ENCODE assay signal across 18 cellular contexts in genomic region chr17:79520134-79520892, GRCh38.
DNase-seq lines count a peak whose midpoint lies in the region; ATAC-seq, FAIRE-seq and TF ChIP-seq lines count a peak whose summit lies in the region.
"Had no signal": no experiment of that assay in that cellular context is flagged by ENCODE, and none has a peak within 500 bp of the region (broad histone marks: within the 10 kb centered on the region; RNA-seq: fewer than 3 reads in every experiment).

No MANE protein-coding gene starts in this region.

- peaks cover 0 to 46% of the 10 kb centered on the region in 2 experiments; a peak in 1 of 4 replicates for H3K4me1 ChIP-seq in SK-N-SH (ENCODE audit: control insufficient read depth in 1 of 2, insufficient read depth in 2 of 2, low read depth in 1 of 2, low read length in 1 of 2)
- H3K4me1 ChIP-seq in testis, result no peaks in the 10 kb centered on the region

- no peak for TF ChIP-seq POLR2A in testis (IDR thresholded peaks at IDR 0.05)

- no peaks in the 10 kb centered on the region for H4K20me1 ChIP-seq in SK-N-SH (ENCODE audit: insufficient read depth)

- H3K27ac Mint-ChIP-seq in glutamatergic neuron (ENCODE audit: unreplicated experiment) (no peak overlapping the region), CD14-positive monocyte (no peak overlapping the region)

- H3F3A ChIP-seq in SK-N-SH (replicated peaks; ENCODE audit: insufficient read depth), result no peaks in the 10 kb centered on the region

- H3K4me3 Mint-ChIP-seq in glutamatergic neuron (ENCODE audit: unreplicated experiment) (no peak overlapping the region), CD14-positive monocyte (no peak overlapping the region)

- CTCF ChIA-PET in SK-N-SH (lab: Yijun Ruan, JAX), result interaction anchor here (1.4 to 1.8 kb wide), 3 partner anchors 11 to 188 kb away, joined by 4 to 6 read pairs (median 6); no protein-coding TSS in a partner anchor

- H3K4me1 Mint-ChIP-seq in glutamatergic neuron (ENCODE audit: low read depth, unreplicated experiment) (peaks cover 46% of the 10 kb centered on the region), CD14-positive monocyte (no peaks in the 10 kb centered on the region)

- no peak overlapping the region for H3K4me3 ChIP-seq in SK-N-SH (ENCODE audit: low read depth in 2 of 2, low read length in 1 of 2)
- H3K4me3 ChIP-seq in WERI-Rb-1 (ENCODE audit: low read depth, low read length), result no peak overlapping the region
- no peak overlapping the region for H3K4me3 ChIP-seq in testis
- H3K4me3 ChIP-seq in H7 (ENCODE audit: insufficient read depth, low read depth, low read length), result no peak overlapping the region

- ATAC-seq in SK-N-SH treated with all-trans-retinoic acid at 6 μM for 48 hours, result no peak

- no peak overlapping the region for H3K9ac ChIP-seq in SK-N-SH

- no peak overlapping the region for H3K4me2 ChIP-seq in SK-N-SH

- H3K9me3 Mint-ChIP-seq in glutamatergic neuron (ENCODE audit: unreplicated experiment) (peaks cover 5% of the 10 kb centered on the region), CD14-positive monocyte (no peaks in the 10 kb centered on the region)

- H3K36me3 ChIP-seq in SK-N-SH (replicated peaks in 1 of 2; ENCODE audit: control insufficient read depth in 1 of 2, insufficient read depth in 2 of 2, low read length in 1 of 2) (no peaks in the 10 kb centered on the region), WERI-Rb-1 (no peaks in the 10 kb centered on the region; the same call in 1 of the 2 replicates), testis (ENCODE audit: low read depth, missing control alignments) (no peaks in the 10 kb centered on the region), H7 (replicated peaks; ENCODE audit: control insufficient read depth, insufficient read depth, low read length) (no peaks in the 10 kb centered on the region)

- POLR2A ChIA-PET in SK-N-SH (lab: Yijun Ruan, JAX), result no interaction called here

- H3K79me2 ChIP-seq in SK-N-SH (ENCODE audit: insufficient read depth), result no peaks in the 10 kb centered on the region

- H3K27me3 ChIP-seq in SK-N-SH (ENCODE audit: insufficient read depth), result peaks cover 17% of the 10 kb centered on the region; the same call in 1 of the 2 replicates
- H3K27me3 ChIP-seq in WERI-Rb-1 (ENCODE audit: insufficient read depth, low read depth, severe bottlenecking), result no peaks in the 10 kb centered on the region
- H3K27me3 ChIP-seq in testis, result no peaks in the 10 kb centered on the region
- H3K27me3 ChIP-seq in H7 (ENCODE audit: control insufficient read depth, insufficient read depth, low read length), result no peaks in the 10 kb centered on the region

- H3K27ac ChIP-seq in SK-N-SH (ENCODE audit: low read depth in 2 of 2, low read length in 1 of 2), result no peak overlapping the region
- peak overlapping the region; percentile 20 for H3K27ac ChIP-seq in WERI-Rb-1
- no peak overlapping the region for H3K27ac ChIP-seq in testis
- H3K27ac ChIP-seq: C4-2B had no signal

- TF ChIP-seq CTCF in SK-N-SH (IDR thresholded peaks at IDR 0.05) (no peak), WERI-Rb-1 (IDR thresholded peaks at IDR 0.05; ENCODE audit: low read depth, low read length) (no peak), glutamatergic neuron (IDR thresholded peaks at IDR 0.05; ENCODE audit: partially characterized antibody, unreplicated experiment) (no peak), testis (IDR thresholded peaks at IDR 0.05) (no peak), CD14-positive monocyte (IDR thresholded peaks at IDR 0.05) (no peak)

- no peak for TF ChIP-seq EP300 in SK-N-SH (IDR thresholded peaks at IDR 0.05; ENCODE audit: borderline replicate concordance in 1 of 2, low read depth in 1 of 2, low read length in 1 of 2)

- H3K9me3 ChIP-seq in SK-N-SH (no peaks in the 10 kb centered on the region), WERI-Rb-1 (ENCODE audit: severe bottlenecking) (no peaks in the 10 kb centered on the region), testis (no peaks in the 10 kb centered on the region)

- no peak overlapping the region for H2AFZ ChIP-seq in SK-N-SH (ENCODE audit: low read depth)

- intact Hi-C loops in testis (cut with DNase I; ENCODE audit: low total_unique reads) (no loop called here), CD14-positive monocyte (cut with micrococcal nuclease) (no loop called here)

- H3K27me3 Mint-ChIP-seq in glutamatergic neuron (ENCODE audit: unreplicated experiment) (peaks cover 11% of the 10 kb centered on the region), CD14-positive monocyte (ENCODE audit: low read depth in 3 of 3) (peaks cover 10 to 29% (median 17%) of the 10 kb centered on the region in 3 donors)

- 44% methylated on average over 20 of the region's 32 CpGs for WGBS in SK-N-SH (ENCODE audit: low lambda C conversion rate)
- WGBS in testis, 2 donors, result 88 to 100% methylated on average over 2 to 31 of the region's 32 CpGs

- no peaks in the 10 kb centered on the region for H3K9me2 ChIP-seq in SK-N-SH

- no peak for TF ChIP-seq RAD21 in SK-N-SH (IDR thresholded peaks at IDR 0.05; ENCODE audit: low read length)

- DNase-seq in SK-N-SH (peak; percentile 61), WERI-Rb-1 (peak; percentile 71), glutamatergic neuron (peak; percentile 65), urothelium cell line (ENCODE audit: low spot score) (no peak), testis (no peak), CD14-positive monocyte (ENCODE audit: low spot score) (no peak), H7 (no peak)
- DNase-seq: EL, GF-D8, GOT3, Kasumi-1, NCI-H1436 treated with DMSO at 0.1 percent for 48 hours, NCI-H2029 treated with DMSO at 0.1 percent for 48 hours, NCI-H526, Right ventricle myocardium superior, SW 1271 had no signal

- H3K36me3 Mint-ChIP-seq in glutamatergic neuron (ENCODE audit: unreplicated experiment), result no peaks in the 10 kb centered on the region
- no peaks in the 10 kb centered on the region for H3K36me3 Mint-ChIP-seq in CD14-positive monocyte

- FAIRE-seq in urothelium cell line (lab: Jason Lieb, UNC), result peak; percentile 20

TF ChIP-seq in SK-N-SH, 30 proteins besides CTCF, POLR2A, EP300 and RAD21:
- TF ChIP-seq SIN3A (IDR thresholded peaks at IDR 0.05; ENCODE audit: borderline replicate concordance, low read depth, low read length), result no peak
- no peak for TF ChIP-seq MAX (IDR thresholded peaks at IDR 0.05; ENCODE audit: low read depth)
- TF ChIP-seq GATA2 (CRISPR knock-in tag; IDR thresholded peaks at IDR 0.05), result 0 out of 2 replicates have a peak, but pooled peaks have one; percentile 24

TF ChIP-seq in SK-N-SH treated with all-trans-retinoic acid at 6 μM for 48 hours, 23 proteins besides CTCF, POLR2A, EP300 and RAD21:
- no peak for TF ChIP-seq CSRNP3 (CRISPR knock-in tag; IDR thresholded peaks at IDR 0.05)
- TF ChIP-seq SNAI2 (CRISPR knock-in tag; IDR thresholded peaks at IDR 0.05), result no peak

Comparison
In these comparisons a context has a peak if more than half of its experiments do, and no peak if none do; other contexts are left out.
1. DNase-seq: peak in SK-N-SH (single experiment), WERI-Rb-1 (single experiment) and glutamatergic neuron (single experiment); none in urothelium cell line (single experiment), testis (single experiment), CD14-positive monocyte (single experiment) and H7 (single experiment).